21 cellular contexts compared by ENCODE assay signal in genomic region chr7:21902240-21902639, GRCh38. TPM values are rescaled to one million over a fixed set of nuclear protein-coding genes. Genes with fewer than 3 reads are reported as not detected.
DNase-seq lines count a peak whose midpoint lies in the region; TF ChIP-seq lines count a peak whose summit lies in the region.
"Had no signal": no experiment of that assay in that cellular context is flagged by ENCODE, and none has a peak within 500 bp of the region (broad histone marks: within the 10 kb centered on the region; RNA-seq: fewer than 3 reads in every experiment).

No MANE protein-coding gene starts in this region.

- H3K4me2 ChIP-seq in mammary epithelial cell (ENCODE audit: insufficient read depth, low read depth, low read length) = no peak overlapping the region
- H3K4me2 ChIP-seq: KMS-11 had no signal

- no peak overlapping the region for H3K4me3 ChIP-seq in mammary epithelial cell (replicated peaks in 1 of 3; ENCODE audit: insufficient read depth in 1 of 3, low read depth in 2 of 3, low read length in 3 of 3)
- H3K4me3 ChIP-seq: SK-N-MC, upper lobe of left lung had no signal

- no peak for TF ChIP-seq CTCF in mammary epithelial cell (conservative IDR thresholded peaks at IDR 0.05 in 1 of 2, IDR thresholded peaks at IDR 0.05 in 1 of 2; ENCODE audit: extremely low read depth in 1 of 2, insufficient read depth in 1 of 2, low read depth in 1 of 2, low read length in 2 of 2)

- CTCF ChIA-PET in mammary epithelial cell (lab: Charles Lee; ENCODE audit: low non-redundant PET) = no interaction called here

- H4K20me1 ChIP-seq in mammary epithelial cell (ENCODE audit: insufficient read depth, low read length) = no peaks in the 10 kb centered on the region

- no peaks in the 10 kb centered on the region for H3K4me1 ChIP-seq in mammary epithelial cell (ENCODE audit: insufficient read depth, low read length)

- peaks cover 11% of the 10 kb centered on the region for H3K36me3 ChIP-seq in mammary epithelial cell (ENCODE audit: insufficient read depth, low read length)

- no TSS peak for BruUV-seq in mammary epithelial cell (replicated peaks; lab: Mats Ljungman, UMichigan)

- 51% methylated on average over 5 of the region's 5 CpGs for WGBS in mammary epithelial cell (ENCODE audit: low coverage, missing lambda C conversion rate)

- no peaks in the 10 kb centered on the region for H3K9me3 ChIP-seq in mammary epithelial cell (replicated peaks; ENCODE audit: insufficient read depth, low read length)
- H3K9me3 ChIP-seq: upper lobe of left lung had no signal

- H3K27me3 ChIP-seq in mammary epithelial cell (ENCODE audit: insufficient read depth, low read length) = no peaks in the 10 kb centered on the region
- H3K27me3 ChIP-seq: upper lobe of left lung had no signal

- H3K27ac ChIP-seq in mammary epithelial cell (ENCODE audit: insufficient read depth, low read depth, low read length) = peak overlapping the region; percentile 6
- H3K27ac ChIP-seq: KMS-11, parathyroid adenoma, SK-N-MC, upper lobe of left lung had no signal

- no peak overlapping the region for H2AFZ ChIP-seq in mammary epithelial cell (ENCODE audit: low read depth, low read length)
- H2AFZ ChIP-seq: parathyroid adenoma had no signal

- no peak overlapping the region for H3K9ac ChIP-seq in mammary epithelial cell (ENCODE audit: insufficient read depth, low read length)
- H3K9ac ChIP-seq: KMS-11, parathyroid adenoma had no signal

- intact Hi-C loops in mammary epithelial cell (cut with micrococcal nuclease) = no loop called here

- DNase-seq in AG08396 (ENCODE audit: low spot score) (peak; percentile 20), HT-29 (ENCODE audit: low spot score) (peak; percentile 3), mammary epithelial cell (peak; percentile 39), iris pigment epithelial cell (ENCODE audit: low read depth) (peak; percentile 87), DMS79 treated with DMSO at 0.1 percent for 48 hours (lab: John Stamatoyannopoulos, UW) (no peak), NCI-H2171 (lab: John Stamatoyannopoulos, UW) (no peak), KBM-7 (no peak)
- DNase-seq in activated CD8-positive, alpha-beta memory T cell treated with anti-CD3 and anti-CD28 coated beads, Interleukin-2, amount 50 U/mL, for 48 hours = no peak
- DNase-seq: ACHN; activated CD4-positive, alpha-beta T cell treated with anti-CD3 and anti-CD28 coated beads, Interleukin-2, amount 50 U/mL, for 48 hours; activated naive CD8-positive, alpha-beta T cell treated with anti-CD3 and anti-CD28 coated beads, Interleukin-2, amount 10 ng/mL, durations not matched to agents 7 days and 5 days; activated T-cell treated with anti-CD3 and anti-CD28 coated beads, Interleukin-2, amount 50 U/mL, for 48 hours; head of caudate nucleus; kidney; NCI-H1694; NCI-H510A treated with DMSO at 0.1 percent for 48 hours; stimulated activated naive CD4-positive, alpha-beta T cell treated with Interleukin-2 at 50 U/mL for 16 hours; upper lobe of left lung had no signal

- H3K79me2 ChIP-seq in mammary epithelial cell (ENCODE audit: insufficient read depth, low read length) = no peaks in the 10 kb centered on the region
- H3K79me2 ChIP-seq: parathyroid adenoma had no signal

- dilution Hi-C loops in mammary epithelial cell (cut with HindIII; ENCODE audit: low sequenced_read_pairs) = no loop called here

- in situ Hi-C loops in mammary epithelial cell (cut with MboI; ENCODE audit: low sequenced_read_pairs in 2 of 2) = no loop called here
- in situ Hi-C loops in KBM-7 (cut with MboI; ENCODE audit: low pct_unique_long_range_greater_than_20kb, low sequenced_read_pairs) = no loop called here

RNA-seq across cellular contexts. Expression of gene CDCA7L, which starts 43.5 kb away (rescaled TPM):
- 54.3 and 62.5 TPM in 2 replicates for total RNA-seq in HT-29 (2014; rRNA removed; shearing (Covaris generic))
- total RNA-seq in mammary epithelial cell = 10 to 100 TPM in 1 of 2 donors, 1 to 10 TPM in 1; 8.5 to 29.8 TPM
- polyA plus RNA-seq in mammary epithelial cell = 28.7 TPM
- polyA minus RNA-seq in mammary epithelial cell = 38.1 TPM

Comparison
In these comparisons a context has a peak if more than half of its experiments do, and no peak if none do; other contexts are left out.
1. DNase-seq: peak in AG08396 (single experiment), HT-29 (single experiment), mammary epithelial cell (single experiment) and iris pigment epithelial cell (single experiment); none in DMS79 treated with DMSO at 0.1 percent for 48 hours (single experiment), NCI-H2171 (single experiment), KBM-7 (single experiment) and activated CD8-positive, alpha-beta memory T cell treated with anti-CD3 and anti-CD28 coated beads, Interleukin-2, amount 50 U/mL, for 48 hours (single experiment).